ENCODE assay signal across 12 cellular contexts in the genomic region with DNA sequence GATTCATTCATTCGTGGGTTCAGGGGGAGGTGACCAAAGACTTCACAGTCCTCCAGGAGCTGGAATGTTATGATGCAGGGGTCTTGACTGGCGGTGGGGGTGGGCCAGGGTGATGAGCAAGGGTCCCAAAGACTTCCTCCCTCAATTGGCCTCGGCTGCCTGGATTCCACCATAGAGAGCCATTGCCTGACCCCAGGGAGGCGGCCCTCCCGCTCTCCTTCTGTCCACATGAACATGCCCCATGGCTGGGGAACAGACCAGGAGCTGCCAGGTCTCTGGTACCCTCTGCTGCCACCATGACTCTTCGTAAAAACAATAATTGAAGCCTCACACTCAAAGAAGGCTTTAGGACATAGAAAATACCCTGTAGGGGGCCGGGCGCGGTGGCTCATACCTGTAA.
"Had no signal": no experiment of that assay in that cellular context is flagged by ENCODE, and none has a peak within 500 bp of the region (broad histone marks: within the 10 kb centered on the region; RNA-seq: fewer than 3 reads in every experiment).

No MANE protein-coding gene starts in this region.

- DNase-seq: activated CD4-positive, alpha-beta memory T cell treated with anti-CD3 and anti-CD28 coated beads, Interleukin-2, amount 10 ng/mL, durations not matched to agents 7 days and 5 days; activated gamma-delta T cell; activated T-cell treated with anti-CD3 and anti-CD28 coated beads, Interleukin-2, amount 50 U/mL, for 48 hours; amygdala; dorsolateral prefrontal cortex; foreskin melanocyte; head of caudate nucleus; left lung; mesendoderm; ovary; tibial artery had no signal

- ATAC-seq: left lung had no signal

- H3K27me3 ChIP-seq: ovary, vagina had no signal

- H3K4me1 ChIP-seq: left lung had no signal

- H3K27ac ChIP-seq: dorsolateral prefrontal cortex, left lung, ovary, tibial artery, vagina had no signal

- H3K36me3 ChIP-seq: left lung, ovary, tibial artery, vagina had no signal

- H3K9me3 ChIP-seq: left lung, ovary, tibial artery, vagina had no signal

- H3K4me3 ChIP-seq: dorsolateral prefrontal cortex, left lung, ovary, tibial artery, vagina had no signal
